Comparison of ENCODE assay signal across 12 cellular contexts in the genomic region with DNA sequence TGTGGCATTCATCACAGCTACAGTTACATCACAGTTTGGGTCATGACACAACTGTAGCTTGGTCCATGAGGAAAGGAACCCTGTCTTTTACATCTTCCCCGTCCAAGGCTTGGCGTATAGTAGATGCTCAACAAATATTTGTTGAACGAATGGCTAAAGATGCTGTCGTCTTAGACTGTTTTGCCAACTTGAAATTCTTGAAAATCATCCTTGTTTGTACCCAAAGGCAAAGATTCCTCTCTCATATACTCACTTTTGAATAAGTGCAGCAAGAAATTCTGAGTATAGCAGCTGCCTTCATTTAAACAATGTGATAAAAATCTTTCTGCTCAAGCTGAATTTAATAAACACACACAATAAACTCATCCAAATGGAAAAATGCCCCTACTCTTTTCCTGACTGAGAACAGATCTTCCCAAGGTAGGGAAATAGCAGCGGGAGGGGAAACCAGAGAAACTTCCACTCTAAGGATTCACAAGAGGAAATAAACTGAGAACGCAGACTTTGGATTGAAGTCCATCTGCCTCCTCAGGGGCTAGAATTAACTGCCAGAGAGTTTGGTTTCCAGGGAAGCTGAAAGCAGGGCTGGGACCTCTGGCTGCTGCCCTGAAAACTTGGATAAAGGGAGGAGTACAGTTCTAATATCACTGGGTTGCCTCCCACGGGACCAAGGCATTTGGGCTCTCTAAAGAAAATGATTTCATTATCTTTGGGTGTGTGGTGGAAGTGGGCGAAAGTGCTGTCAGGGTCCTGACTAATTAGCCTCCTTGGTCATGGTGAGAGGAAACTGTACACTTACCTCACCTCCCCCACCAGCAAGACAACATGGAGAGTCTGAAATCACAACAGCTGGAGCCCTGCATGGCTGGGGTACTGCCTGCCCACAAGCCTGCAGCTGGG.
DNase-seq lines count a peak whose midpoint lies in the region; ATAC-seq and TF ChIP-seq lines count a peak whose summit lies in the region.
"Had no signal": no experiment of that assay in that cellular context is flagged by ENCODE, and none has a peak within 500 bp of the region (broad histone marks: within the 10 kb centered on the region; RNA-seq: fewer than 3 reads in every experiment).

No MANE protein-coding gene starts in this region.

- intact Hi-C loops in Right ventricle myocardium superior (cut with DNase I): no loop called here
- intact Hi-C loops in uterus (cut with DNase I; ENCODE audit: low total_unique reads): no loop called here

- H3K27me3 ChIP-seq in uterus: no peaks in the 10 kb centered on the region

- peaks cover 5 to 14% of the 10 kb centered on the region in 2 donors for H3K4me1 ChIP-seq in uterus

- no peak for TF ChIP-seq POLR2A in uterus (IDR thresholded peaks at IDR 0.05)

- H3K9me3 ChIP-seq in uterus: no peaks in the 10 kb centered on the region

- H3K4me3 ChIP-seq in uterus: no peak overlapping the region

- ATAC-seq in SK-N-SH treated with all-trans-retinoic acid at 6 μM for 48 hours: peak; percentile 9; the same call in 2 of the 3 replicates
- peak; percentile 78 for ATAC-seq in Right ventricle myocardium superior (ENCODE audit: poor library complexity)
- ATAC-seq in omental fat pad (ENCODE audit: low FRiP score): peak; percentile 77
- ATAC-seq in GM18520 (IDR thresholded peaks at IDR 0.05; ENCODE audit: unreplicated experiment): no peak

- no peaks in the 10 kb centered on the region for H3K36me3 ChIP-seq in uterus

- DNase-seq in Right ventricle myocardium superior (peak; percentile 61), omental fat pad (ENCODE audit: low spot score) (no peak), uterus (peak; percentile 34 to 46), NCI-H82 treated with DMSO at 0.1 percent for 48 hours (lab: John Stamatoyannopoulos, UW; ENCODE audit: unreplicated experiment) (no peak), pons (ENCODE audit: low spot score) (no peak)
- DNase-seq: activated naive CD8-positive, alpha-beta T cell treated with anti-CD3 and anti-CD28 coated beads, Interleukin-2, amount 10 ng/mL, durations not matched to agents 7 days and 5 days; activated T-cell treated with anti-CD3 and anti-CD28 coated beads, Interleukin-2, amount 50 U/mL, for 24 hours; kidney; NCI-H1092 treated with DMSO at 0.1 percent for 48 hours; stimulated activated CD4-positive, alpha-beta T cell treated with anti-CD3 and anti-CD28 coated beads, Interleukin-4, amount 100 ng/mL, for 1 hour had no signal

- no peak for TF ChIP-seq CTCF in omental fat pad (IDR thresholded peaks at IDR 0.05)
- TF ChIP-seq CTCF in uterus (IDR thresholded peaks at IDR 0.05): no peak

- peak overlapping the region; percentile 79 to 83 for H3K27ac ChIP-seq in uterus

TF ChIP-seq in SK-N-SH treated with all-trans-retinoic acid at 6 μM for 48 hours, 23 proteins besides CTCF, POLR2A, EP300 and RAD21:
- no peak for TF ChIP-seq SNAI2 (CRISPR knock-in tag; IDR thresholded peaks at IDR 0.05)
- TF ChIP-seq GLIS3 (CRISPR knock-in tag; IDR thresholded peaks at IDR 0.05): no peak
- TF ChIP-seq RARB (CRISPR knock-in tag; IDR thresholded peaks at IDR 0.05): no peak
- TF ChIP-seq ZFP30 (CRISPR knock-in tag; IDR thresholded peaks at IDR 0.05): no peak
- TF ChIP-seq, protein P1, sequence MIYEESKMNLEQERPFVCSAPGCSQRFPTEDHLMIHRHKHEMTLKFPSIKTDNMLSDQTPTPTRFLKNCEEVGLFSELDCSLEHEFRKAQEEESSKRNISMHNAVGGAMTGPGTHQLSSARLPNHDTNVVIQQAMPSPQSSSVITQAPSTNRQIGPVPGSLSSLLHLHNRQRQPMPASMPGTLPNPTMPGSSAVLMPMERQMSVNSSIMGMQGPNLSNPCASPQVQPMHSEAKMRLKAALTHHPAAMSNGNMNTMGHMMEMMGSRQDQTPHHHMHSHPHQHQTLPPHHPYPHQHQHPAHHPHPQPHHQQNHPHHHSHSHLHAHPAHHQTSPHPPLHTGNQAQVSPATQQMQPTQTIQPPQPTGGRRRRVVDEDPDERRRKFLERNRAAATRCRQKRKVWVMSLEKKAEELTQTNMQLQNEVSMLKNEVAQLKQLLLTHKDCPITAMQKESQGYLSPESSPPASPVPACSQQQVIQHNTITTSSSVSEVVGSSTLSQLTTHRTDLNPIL (CRISPR knock-in tag; IDR thresholded peaks at IDR 0.05; ENCODE audit: low read depth): no peak
- TF ChIP-seq TCF4 (CRISPR knock-in tag; IDR thresholded peaks at IDR 0.05; ENCODE audit: borderline replicate concordance): peak; percentile 41; the same call in 1 of the 2 replicates
- TF ChIP-seq ZNF70 (CRISPR knock-in tag; IDR thresholded peaks at IDR 0.05): no peak
- TF ChIP-seq ARNTL (CRISPR knock-in tag; IDR thresholded peaks at IDR 0.05; ENCODE audit: borderline replicate concordance, low read depth): no peak
- TF ChIP-seq ESRRG (CRISPR knock-in tag; IDR thresholded peaks at IDR 0.05): no peak
- TF ChIP-seq ZFP3 (CRISPR knock-in tag; IDR thresholded peaks at IDR 0.05): no peak
- peak; percentile 7; the same call in 1 of the 2 replicates for TF ChIP-seq ISL1 (CRISPR knock-in tag; IDR thresholded peaks at IDR 0.05)

Comparison
In these comparisons a context has a peak if more than half of its experiments do, and no peak if none do; other contexts are left out.
1. DNase-seq: peak in Right ventricle myocardium superior (single experiment) and uterus (2 of 2); none in omental fat pad (single experiment), NCI-H82 treated with DMSO at 0.1 percent for 48 hours (single experiment) and pons (single experiment).